In genomic region chr16:68113059-68113757, GRCh38 we compare ENCODE assay signal across 1 cellular context.
TF ChIP-seq lines count a peak whose summit lies in the region.

No MANE protein-coding gene starts in this region.

TF ChIP-seq in HepG2, 621 proteins besides CTCF, POLR2A, EP300 and RAD21 (continued from another document and continues in another):
- TF ChIP-seq, protein P1, sequence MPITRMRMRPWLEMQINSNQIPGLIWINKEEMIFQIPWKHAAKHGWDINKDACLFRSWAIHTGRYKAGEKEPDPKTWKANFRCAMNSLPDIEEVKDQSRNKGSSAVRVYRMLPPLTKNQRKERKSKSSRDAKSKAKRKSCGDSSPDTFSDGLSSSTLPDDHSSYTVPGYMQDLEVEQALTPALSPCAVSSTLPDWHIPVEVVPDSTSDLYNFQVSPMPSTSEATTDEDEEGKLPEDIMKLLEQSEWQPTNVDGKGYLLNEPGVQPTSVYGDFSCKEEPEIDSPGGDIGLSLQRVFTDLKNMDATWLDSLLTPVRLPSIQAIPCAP (CRISPR knock-in tag; IDR thresholded peaks at IDR 0.05; ENCODE audit: low read depth), result no peak
- TF ChIP-seq ZBTB1 (CRISPR knock-in tag; IDR thresholded peaks at IDR 0.05; ENCODE audit: borderline replicate concordance) (no peak), PATZ1 (CRISPR knock-in tag; IDR thresholded peaks at IDR 0.05) (peak; percentile 55), FIP1L1 (IDR thresholded peaks at IDR 0.05; ENCODE audit: borderline replicate concordance, insufficient read depth, low read depth, low read length) (no peak), ZNF709 (CRISPR knock-in tag; IDR thresholded peaks at IDR 0.05) (no peak), ZNF777 (CRISPR knock-in tag; IDR thresholded peaks at IDR 0.05) (no peak), ZNF143 (CRISPR knock-in tag; IDR thresholded peaks at IDR 0.05) (no peak), NFE2L2 (IDR thresholded peaks at IDR 0.05; ENCODE audit: low read length) (no peak), CEBPG (CRISPR knock-in tag; IDR thresholded peaks at IDR 0.05) (peak; percentile 97), ZBTB39 (CRISPR knock-in tag; IDR thresholded peaks at IDR 0.05) (no peak), IRF2 (CRISPR knock-in tag; IDR thresholded peaks at IDR 0.05) (0 out of 2 replicates have a peak, but pooled peaks have one; percentile 76), ARNTL (CRISPR knock-in tag; IDR thresholded peaks at IDR 0.05) (peak; percentile 49; the same call in 1 of the 2 replicates), NCOA2 (CRISPR knock-in tag; IDR thresholded peaks at IDR 0.05) (peak; percentile 98), ZNF17 (CRISPR knock-in tag; IDR thresholded peaks at IDR 0.05) (0 out of 2 replicates have a peak, but pooled peaks have one; percentile 1), TRIM22 (IDR thresholded peaks at IDR 0.05) (no peak), ZNF839 (CRISPR knock-in tag; IDR thresholded peaks at IDR 0.05; ENCODE audit: borderline replicate concordance) (no peak), CENPX (CRISPR knock-in tag; IDR thresholded peaks at IDR 0.05) (no peak), ZBED4 (CRISPR knock-in tag; IDR thresholded peaks at IDR 0.05; ENCODE audit: borderline replicate concordance) (peak; percentile 55; the same call in 1 of the 2 replicates), HOXA5 (CRISPR knock-in tag; IDR thresholded peaks at IDR 0.05) (peak; percentile 29; the same call in 1 of the 2 replicates), FOSL2 (CRISPR knock-in tag; IDR thresholded peaks at IDR 0.05) (peak; percentile 62), RBM22 (optimal IDR thresholded peaks at IDR 0.05; ENCODE audit: low read length) (no peak), BRD4 (CRISPR knock-in tag; IDR thresholded peaks at IDR 0.05) (no peak), PRPF4 (IDR thresholded peaks at IDR 0.05; ENCODE audit: low read depth, low read length, poor library complexity, severe bottlenecking) (no peak), TEF (CRISPR knock-in tag; IDR thresholded peaks at IDR 0.05) (no peak), ZBTB44 (CRISPR knock-in tag; IDR thresholded peaks at IDR 0.05) (no peak), HNF1B (CRISPR knock-in tag; IDR thresholded peaks at IDR 0.05) (no peak), RFX5 (IDR thresholded peaks at IDR 0.05; ENCODE audit: low read depth, low read length) (no peak), PAF1 (CRISPR knock-in tag; IDR thresholded peaks at IDR 0.05) (no peak), SP4 (CRISPR knock-in tag; IDR thresholded peaks at IDR 0.05) (0 out of 2 replicates have a peak, but pooled peaks have one; percentile 50), RFX1 (IDR thresholded peaks at IDR 0.05) (no peak), ATRX (CRISPR knock-in tag; IDR thresholded peaks at IDR 0.05; ENCODE audit: borderline replicate concordance) (no peak), MEF2D (CRISPR knock-in tag; IDR thresholded peaks at IDR 0.05) (peak; percentile 96), ZNF766 (CRISPR knock-in tag; IDR thresholded peaks at IDR 0.05; ENCODE audit: borderline replicate concordance) (no peak), HMGA1 (CRISPR knock-in tag; conservative IDR thresholded peaks at IDR 0.05) (no peak), ZNF83 (CRISPR knock-in tag; IDR thresholded peaks at IDR 0.05; ENCODE audit: borderline replicate concordance) (no peak), NFE2 (CRISPR knock-in tag; IDR thresholded peaks at IDR 0.05) (no peak), POLR2AphosphoS2 (IDR thresholded peaks at IDR 0.05; ENCODE audit: low read depth, low read length) (no peak), ZBTB20 (CRISPR knock-in tag; IDR thresholded peaks at IDR 0.05; ENCODE audit: borderline replicate concordance, low read depth) (no peak; the same call in 1 of the 2 replicates)
- TF ChIP-seq, protein P2, sequence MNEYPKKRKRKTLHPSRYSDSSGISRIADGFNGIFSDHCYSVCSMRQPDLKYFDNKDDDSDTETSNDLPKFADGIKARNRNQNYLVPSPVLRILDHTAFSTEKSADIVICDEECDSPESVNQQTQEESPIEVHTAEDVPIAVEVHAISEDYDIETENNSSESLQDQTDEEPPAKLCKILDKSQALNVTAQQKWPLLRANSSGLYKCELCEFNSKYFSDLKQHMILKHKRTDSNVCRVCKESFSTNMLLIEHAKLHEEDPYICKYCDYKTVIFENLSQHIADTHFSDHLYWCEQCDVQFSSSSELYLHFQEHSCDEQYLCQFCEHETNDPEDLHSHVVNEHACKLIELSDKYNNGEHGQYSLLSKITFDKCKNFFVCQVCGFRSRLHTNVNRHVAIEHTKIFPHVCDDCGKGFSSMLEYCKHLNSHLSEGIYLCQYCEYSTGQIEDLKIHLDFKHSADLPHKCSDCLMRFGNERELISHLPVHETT (CRISPR knock-in tag; conservative IDR thresholded peaks at IDR 0.05), result peak; percentile 30; the same call in 1 of the 2 replicates
- TF ChIP-seq, protein P3, sequence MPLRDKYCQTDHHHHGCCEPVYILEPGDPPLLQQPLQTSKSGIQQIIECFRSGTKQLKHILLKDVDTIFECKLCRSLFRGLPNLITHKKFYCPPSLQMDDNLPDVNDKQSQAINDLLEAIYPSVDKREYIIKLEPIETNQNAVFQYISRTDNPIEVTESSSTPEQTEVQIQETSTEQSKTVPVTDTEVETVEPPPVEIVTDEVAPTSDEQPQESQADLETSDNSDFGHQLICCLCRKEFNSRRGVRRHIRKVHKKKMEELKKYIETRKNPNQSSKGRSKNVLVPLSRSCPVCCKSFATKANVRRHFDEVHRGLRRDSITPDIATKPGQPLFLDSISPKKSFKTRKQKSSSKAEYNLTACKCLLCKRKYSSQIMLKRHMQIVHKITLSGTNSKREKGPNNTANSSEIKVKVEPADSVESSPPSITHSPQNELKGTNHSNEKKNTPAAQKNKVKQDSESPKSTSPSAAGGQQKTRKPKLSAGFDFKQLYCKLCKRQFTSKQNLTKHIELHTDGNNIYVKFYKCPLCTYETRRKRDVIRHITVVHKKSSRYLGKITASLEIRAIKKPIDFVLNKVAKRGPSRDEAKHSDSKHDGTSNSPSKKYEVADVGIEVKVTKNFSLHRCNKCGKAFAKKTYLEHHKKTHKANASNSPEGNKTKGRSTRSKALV (CRISPR knock-in tag; IDR thresholded peaks at IDR 0.05), result peak; percentile 43; the same call in 1 of the 2 replicates
- TF ChIP-seq, protein P4, sequence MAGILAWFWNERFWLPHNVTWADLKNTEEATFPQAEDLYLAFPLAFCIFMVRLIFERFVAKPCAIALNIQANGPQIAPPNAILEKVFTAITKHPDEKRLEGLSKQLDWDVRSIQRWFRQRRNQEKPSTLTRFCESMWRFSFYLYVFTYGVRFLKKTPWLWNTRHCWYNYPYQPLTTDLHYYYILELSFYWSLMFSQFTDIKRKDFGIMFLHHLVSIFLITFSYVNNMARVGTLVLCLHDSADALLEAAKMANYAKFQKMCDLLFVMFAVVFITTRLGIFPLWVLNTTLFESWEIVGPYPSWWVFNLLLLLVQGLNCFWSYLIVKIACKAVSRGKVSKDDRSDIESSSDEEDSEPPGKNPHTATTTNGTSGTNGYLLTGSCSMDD (CRISPR knock-in tag; IDR thresholded peaks at IDR 0.05), result no peak
- TF ChIP-seq, protein P5, sequence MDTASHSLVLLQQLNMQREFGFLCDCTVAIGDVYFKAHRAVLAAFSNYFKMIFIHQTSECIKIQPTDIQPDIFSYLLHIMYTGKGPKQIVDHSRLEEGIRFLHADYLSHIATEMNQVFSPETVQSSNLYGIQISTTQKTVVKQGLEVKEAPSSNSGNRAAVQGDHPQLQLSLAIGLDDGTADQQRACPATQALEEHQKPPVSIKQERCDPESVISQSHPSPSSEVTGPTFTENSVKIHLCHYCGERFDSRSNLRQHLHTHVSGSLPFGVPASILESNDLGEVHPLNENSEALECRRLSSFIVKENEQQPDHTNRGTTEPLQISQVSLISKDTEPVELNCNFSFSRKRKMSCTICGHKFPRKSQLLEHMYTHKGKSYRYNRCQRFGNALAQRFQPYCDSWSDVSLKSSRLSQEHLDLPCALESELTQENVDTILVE (CRISPR knock-in tag; IDR thresholded peaks at IDR 0.05), result peak; percentile 92
